ENCODE assay signal across 1 cellular context in genomic region chr2:240560084-240560479, GRCh38.
TF ChIP-seq lines count a peak whose summit lies in the region.

Gene DUSP28 (plus strand): TSS chr2:240560357. CDS start chr2:240560685, 328 bp downstream.

TF ChIP-seq in K562, 482 proteins besides CTCF, POLR2A, EP300 and RAD21 (continued from another document and continues in another):
- TF ChIP-seq ZMIZ1 (IDR thresholded peaks at IDR 0.05; ENCODE audit: low read depth in 2 of 2, low read length in 2 of 2) (no peak), ARHGAP35 (IDR thresholded peaks at IDR 0.05; ENCODE audit: partially characterized antibody) (no peak), PML (IDR thresholded peaks at IDR 0.05; ENCODE audit: low read length) (peak; percentile 25; the same call in 1 of the 2 replicates), DEAF1 (CRISPR knock-in tag; IDR thresholded peaks at IDR 0.05) (no peak), RBFOX2 (IDR thresholded peaks at IDR 0.05; ENCODE audit: low read depth, low read length) (peak; percentile 87; the same call in 1 of the 2 replicates), TEAD1 (CRISPR knock-in tag; IDR thresholded peaks at IDR 0.05) (no peak; a peak in 1 of 4 replicates), IRF2 (CRISPR knock-in tag; IDR thresholded peaks at IDR 0.05) (no peak), SP1 (CRISPR knock-in tag; IDR thresholded peaks at IDR 0.05) (peak; percentile 64; the same call in 1 of the 2 replicates), ILF3 (IDR thresholded peaks at IDR 0.05; ENCODE audit: borderline replicate concordance) (no peak), ZFP30 (CRISPR knock-in tag; IDR thresholded peaks at IDR 0.05; ENCODE audit: borderline replicate concordance) (no peak), SMC3 (conservative IDR thresholded peaks at IDR 0.05; ENCODE audit: insufficient read depth, low read depth, low read length) (no peak), MCM7 (IDR thresholded peaks at IDR 0.05) (no peak), BRD4 (IDR thresholded peaks at IDR 0.05) (no peak), IFI16 (CRISPR knock-in tag; IDR thresholded peaks at IDR 0.05) (no peak), ZNF174 (CRISPR knock-in tag; IDR thresholded peaks at IDR 0.05) (no peak), POLR2AphosphoS2 (IDR thresholded peaks at IDR 0.05; ENCODE audit: low read length) (no peak), HDGF (IDR thresholded peaks at IDR 0.05) (no peak), CHD1 (IDR thresholded peaks at IDR 0.05; ENCODE audit: low read length) (no peak), ZNF324 (CRISPR knock-in tag; IDR thresholded peaks at IDR 0.05) (no peak), ZNF121 (CRISPR knock-in tag; conservative IDR thresholded peaks at IDR 0.05) (no peak), BRF1 (IDR thresholded peaks at IDR 0.05; ENCODE audit: borderline replicate concordance, extremely low read depth, insufficient read length) (no peak), ZNF445 (CRISPR knock-in tag; IDR thresholded peaks at IDR 0.05; ENCODE audit: low read depth) (no peak), TFE3 (CRISPR knock-in tag; IDR thresholded peaks at IDR 0.05) (no peak), TBP (optimal IDR thresholded peaks at IDR 0.05; ENCODE audit: low read depth, low read length) (peak; percentile 68), NFIC (IDR thresholded peaks at IDR 0.05) (0 out of 2 replicates have a peak, but pooled peaks have one; percentile 4), XRCC4 (IDR thresholded peaks at IDR 0.05; ENCODE audit: extremely low read depth, insufficient read depth, insufficient read length) (no peak), U2AF2 (optimal IDR thresholded peaks at IDR 0.05; ENCODE audit: low read depth, low read length) (no peak), HDAC8 (tag; IDR thresholded peaks at IDR 0.05) (no peak), SETDB1 (IDR thresholded peaks at IDR 0.05; ENCODE audit: low read length) (no peak), XRCC5 (IDR thresholded peaks at IDR 0.05; ENCODE audit: low read depth, low read length) (0 out of 2 replicates have a peak, but pooled peaks have one; percentile 63), KLF13 (tag; IDR thresholded peaks at IDR 0.05; ENCODE audit: borderline replicate concordance, low read depth) (no peak; the same call in 1 of the 2 replicates), ZNF778 (CRISPR knock-in tag; IDR thresholded peaks at IDR 0.05) (no peak), DLX4 (CRISPR knock-in tag; IDR thresholded peaks at IDR 0.05) (no peak), GABPB1 (CRISPR knock-in tag; IDR thresholded peaks at IDR 0.05) (peak; percentile 24; the same call in 1 of the 2 replicates), NR3C1 (CRISPR knock-in tag; IDR thresholded peaks at IDR 0.05) (no peak), TGIF2 (CRISPR knock-in tag; IDR thresholded peaks at IDR 0.05) (no peak), THRA (IDR thresholded peaks at IDR 0.05) (no peak), ZBTB1 (CRISPR knock-in tag; IDR thresholded peaks at IDR 0.05; ENCODE audit: borderline replicate concordance, low read depth) (0 out of 2 replicates have a peak, but pooled peaks have one; percentile 4), HIVEP1 (CRISPR knock-in tag; IDR thresholded peaks at IDR 0.05) (no peak), ZKSCAN8 (CRISPR knock-in tag; IDR thresholded peaks at IDR 0.05) (0 out of 2 replicates have a peak, but pooled peaks have one; percentile 44), FOXK1 (CRISPR knock-in tag; IDR thresholded peaks at IDR 0.05; ENCODE audit: borderline replicate concordance) (no peak), KDM2B (CRISPR knock-in tag; IDR thresholded peaks at IDR 0.05) (no peak), ZBTB17 (CRISPR knock-in tag; IDR thresholded peaks at IDR 0.05) (0 out of 2 replicates have a peak, but pooled peaks have one; percentile 10), ZNF785 (CRISPR knock-in tag; IDR thresholded peaks at IDR 0.05) (no peak), STAT5A (IDR thresholded peaks at IDR 0.05; ENCODE audit: borderline replicate concordance, low read length) (no peak), CREM (IDR thresholded peaks at IDR 0.05; ENCODE audit: low read depth) (peak; percentile 82), ZNF282 (CRISPR knock-in tag; IDR thresholded peaks at IDR 0.05) (no peak), SAFB (IDR thresholded peaks at IDR 0.05; ENCODE audit: borderline replicate concordance, low read depth, low read length) (0 out of 2 replicates have a peak, but pooled peaks have one; percentile 64), FOXA1 (IDR thresholded peaks at IDR 0.05; ENCODE audit: borderline replicate concordance) (no peak)
- TF ChIP-seq, protein P1, sequence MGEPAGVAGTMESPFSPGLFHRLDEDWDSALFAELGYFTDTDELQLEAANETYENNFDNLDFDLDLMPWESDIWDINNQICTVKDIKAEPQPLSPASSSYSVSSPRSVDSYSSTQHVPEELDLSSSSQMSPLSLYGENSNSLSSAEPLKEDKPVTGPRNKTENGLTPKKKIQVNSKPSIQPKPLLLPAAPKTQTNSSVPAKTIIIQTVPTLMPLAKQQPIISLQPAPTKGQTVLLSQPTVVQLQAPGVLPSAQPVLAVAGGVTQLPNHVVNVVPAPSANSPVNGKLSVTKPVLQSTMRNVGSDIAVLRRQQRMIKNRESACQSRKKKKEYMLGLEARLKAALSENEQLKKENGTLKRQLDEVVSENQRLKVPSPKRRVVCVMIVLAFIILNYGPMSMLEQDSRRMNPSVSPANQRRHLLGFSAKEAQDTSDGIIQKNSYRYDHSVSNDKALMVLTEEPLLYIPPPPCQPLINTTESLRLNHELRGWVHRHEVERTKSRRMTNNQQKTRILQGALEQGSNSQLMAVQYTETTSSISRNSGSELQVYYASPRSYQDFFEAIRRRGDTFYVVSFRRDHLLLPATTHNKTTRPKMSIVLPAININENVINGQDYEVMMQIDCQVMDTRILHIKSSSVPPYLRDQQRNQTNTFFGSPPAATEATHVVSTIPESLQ (CRISPR knock-in tag; IDR thresholded peaks at IDR 0.05), result 0 out of 2 replicates have a peak, but pooled peaks have one; percentile 30
- TF ChIP-seq, protein P2, sequence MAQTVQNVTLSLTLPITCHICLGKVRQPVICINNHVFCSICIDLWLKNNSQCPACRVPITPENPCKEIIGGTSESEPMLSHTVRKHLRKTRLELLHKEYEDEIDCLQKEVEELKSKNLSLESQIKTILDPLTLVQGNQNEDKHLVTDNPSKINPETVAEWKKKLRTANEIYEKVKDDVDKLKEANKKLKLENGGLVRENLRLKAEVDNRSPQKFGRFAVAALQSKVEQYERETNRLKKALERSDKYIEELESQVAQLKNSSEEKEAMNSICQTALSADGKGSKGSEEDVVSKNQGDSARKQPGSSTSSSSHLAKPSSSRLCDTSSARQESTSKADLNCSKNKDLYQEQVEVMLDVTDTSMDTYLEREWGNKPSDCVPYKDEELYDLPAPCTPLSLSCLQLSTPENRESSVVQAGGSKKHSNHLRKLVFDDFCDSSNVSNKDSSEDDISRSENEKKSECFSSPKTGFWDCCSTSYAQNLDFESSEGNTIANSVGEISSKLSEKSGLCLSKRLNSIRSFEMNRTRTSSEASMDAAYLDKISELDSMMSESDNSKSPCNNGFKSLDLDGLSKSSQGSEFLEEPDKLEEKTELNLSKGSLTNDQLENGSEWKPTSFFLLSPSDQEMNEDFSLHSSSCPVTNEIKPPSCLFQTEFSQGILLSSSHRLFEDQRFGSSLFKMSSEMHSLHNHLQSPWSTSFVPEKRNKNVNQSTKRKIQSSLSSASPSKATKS (CRISPR knock-in tag; IDR thresholded peaks at IDR 0.05), result no peak
- TF ChIP-seq, protein P3, sequence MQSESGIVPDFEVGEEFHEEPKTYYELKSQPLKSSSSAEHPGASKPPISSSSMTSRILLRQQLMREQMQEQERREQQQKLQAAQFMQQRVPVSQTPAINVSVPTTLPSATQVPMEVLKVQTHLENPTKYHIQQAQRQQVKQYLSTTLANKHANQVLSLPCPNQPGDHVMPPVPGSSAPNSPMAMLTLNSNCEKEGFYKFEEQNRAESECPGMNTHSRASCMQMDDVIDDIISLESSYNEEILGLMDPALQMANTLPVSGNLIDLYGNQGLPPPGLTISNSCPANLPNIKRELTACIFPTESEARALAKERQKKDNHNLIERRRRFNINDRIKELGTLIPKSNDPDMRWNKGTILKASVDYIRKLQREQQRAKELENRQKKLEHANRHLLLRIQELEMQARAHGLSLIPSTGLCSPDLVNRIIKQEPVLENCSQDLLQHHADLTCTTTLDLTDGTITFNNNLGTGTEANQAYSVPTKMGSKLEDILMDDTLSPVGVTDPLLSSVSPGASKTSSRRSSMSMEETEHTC (IDR thresholded peaks at IDR 0.05), result 0 out of 2 replicates have a peak, but pooled peaks have one; percentile 17
- TF ChIP-seq, protein P4, sequence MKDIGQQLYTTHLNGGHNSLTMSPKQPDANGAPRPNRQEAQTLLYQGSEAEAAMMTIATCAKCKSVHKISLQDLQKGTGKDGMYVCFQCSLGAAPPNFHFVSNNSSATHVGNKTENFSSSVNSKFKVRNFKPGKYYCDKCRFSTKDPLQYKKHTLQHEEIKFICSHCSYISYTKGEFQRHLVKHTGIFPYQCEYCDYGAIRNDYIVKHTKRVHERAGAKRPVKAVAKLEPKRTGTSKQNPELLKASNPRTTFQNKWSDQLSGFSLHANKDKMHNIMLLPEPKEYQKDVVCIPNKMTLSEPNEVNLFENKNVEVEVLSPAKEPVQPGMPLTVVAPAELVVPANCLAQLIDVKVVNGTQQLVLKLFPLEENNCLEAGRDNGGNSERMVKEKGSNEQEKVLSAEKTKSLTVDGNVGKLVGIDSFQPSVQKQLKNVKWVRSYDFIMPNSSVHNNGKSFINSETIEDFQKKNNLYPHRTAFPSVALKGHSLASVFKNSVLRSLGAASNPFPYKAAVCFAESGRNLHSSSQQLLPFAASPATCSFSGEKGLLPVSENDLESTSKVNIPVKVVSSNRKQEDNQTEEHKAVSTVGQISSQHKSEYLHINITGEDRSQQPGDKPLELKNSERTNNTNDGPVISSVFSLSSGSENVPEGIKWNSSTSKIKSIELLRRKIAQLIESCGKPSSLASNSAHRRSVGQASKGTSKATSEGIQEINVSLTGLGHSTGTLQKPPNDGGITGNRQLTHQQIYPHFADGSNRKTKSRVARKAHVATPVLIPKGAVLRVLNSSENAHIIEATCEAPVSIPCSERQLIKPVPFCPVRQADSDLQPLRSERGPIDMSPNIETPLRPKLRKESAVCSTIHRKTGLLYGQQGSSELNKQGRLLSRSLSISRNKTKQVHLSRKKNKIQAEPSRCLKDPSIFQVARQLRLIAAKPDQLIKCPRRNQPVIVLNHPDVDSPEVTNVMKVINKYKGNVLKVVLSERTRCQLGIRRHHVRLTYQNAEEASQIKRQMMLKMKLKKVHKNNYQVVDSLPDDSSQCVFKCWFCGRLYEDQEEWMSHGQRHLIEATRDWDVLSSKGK (CRISPR knock-in tag; IDR thresholded peaks at IDR 0.05), result no peak
